ENCODE assay signal across 28 cellular contexts in the genomic region with DNA sequence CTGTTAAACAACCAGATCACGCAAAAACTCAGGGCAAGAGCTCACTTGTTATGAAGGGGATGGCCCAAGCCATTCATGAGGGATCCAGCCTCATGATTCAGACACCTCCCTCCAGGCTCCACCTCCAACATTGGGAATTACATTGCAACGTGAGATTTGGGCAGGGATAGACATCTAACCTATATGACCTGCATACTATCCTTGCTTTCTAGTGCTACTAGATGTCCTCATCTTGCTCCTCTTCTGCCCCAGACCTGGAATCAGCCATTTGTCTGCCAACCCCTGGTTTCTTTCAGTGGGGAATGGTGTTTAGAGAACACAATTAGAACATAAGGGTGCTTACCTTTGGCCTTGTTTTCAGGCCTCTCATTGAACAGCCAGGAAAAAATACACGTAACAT.
"Had no signal": no experiment of that assay in that cellular context is flagged by ENCODE, and none has a peak within 500 bp of the region (broad histone marks: within the 10 kb centered on the region; RNA-seq: fewer than 3 reads in every experiment).

No MANE protein-coding gene starts in this region.

- H3K27me3 Mint-ChIP-seq: activated CD4-positive, alpha-beta T cell treated with anti-CD3 and anti-CD28 coated beads, Interleukin-2, amount 10 ng/mL, durations not matched to agents 24 days and 14 days had no signal

- H3K9me3 ChIP-seq: ascending aorta, esophagus squamous epithelium had no signal

- H3K36me3 ChIP-seq: ascending aorta, esophagus squamous epithelium, gastroesophageal sphincter, heart right ventricle had no signal

- H3K27ac Mint-ChIP-seq: activated CD4-positive, alpha-beta memory T cell treated with anti-CD3 and anti-CD28 coated beads for 36 hours; activated CD4-positive, alpha-beta T cell treated with anti-CD3 and anti-CD28 coated beads for 36 hours; activated CD4-positive, alpha-beta T cell treated with anti-CD3 and anti-CD28 coated beads, Interleukin-2, amount 10 ng/mL, durations not matched to agents 24 days and 14 days; activated naive CD4-positive, alpha-beta T cell treated with anti-CD3 and anti-CD28 coated beads, Interleukin-2, amount 10 ng/mL, durations not matched to agents 7 days and 5 days; activated naive CD4-positive, alpha-beta T cell treated with anti-CD3 and anti-CD28 coated beads, Interleukin-2, amount 50 U/mL, for 72 hours; activated naive CD8-positive, alpha-beta T cell treated with anti-CD3 and anti-CD28 coated beads, Interleukin-2, amount 10 ng/mL, durations not matched to agents 7 days and 5 days; activated T-cell treated with anti-CD3 and anti-CD28 coated beads, Interleukin-2, amount 50 U/mL, for 24 hours; activated T-cell treated with anti-CD3 and anti-CD28 coated beads, Interleukin-2, amount 50 U/mL, for 72 hours; brain; effector memory CD8-positive, alpha-beta T cell had no signal

- H3K9me3 Mint-ChIP-seq: activated CD4-positive, alpha-beta memory T cell treated with anti-CD3 and anti-CD28 coated beads for 36 hours; activated CD4-positive, alpha-beta T cell treated with anti-CD3 and anti-CD28 coated beads, Interleukin-2, amount 10 ng/mL, durations not matched to agents 24 days and 14 days; activated naive CD4-positive, alpha-beta T cell treated with anti-CD3 and anti-CD28 coated beads, Interleukin-2, amount 50 U/mL, for 72 hours; activated T-cell treated with anti-CD3 and anti-CD28 coated beads, Interleukin-2, amount 50 U/mL, for 24 hours; effector memory CD8-positive, alpha-beta T cell had no signal

- H3K4me1 Mint-ChIP-seq: brain had no signal

- H3K4me1 ChIP-seq: ascending aorta had no signal

- H3K27ac ChIP-seq: ascending aorta, epithelial cell of prostate, esophagus squamous epithelium, gastroesophageal sphincter, heart right ventricle had no signal

- DNase-seq: activated CD4-positive, alpha-beta memory T cell treated with anti-CD3 and anti-CD28 coated beads for 36 hours; activated CD4-positive, alpha-beta T cell treated with anti-CD3 and anti-CD28 coated beads for 36 hours; activated CD4-positive, alpha-beta T cell treated with anti-CD3 and anti-CD28 coated beads, Interleukin-2, amount 10 ng/mL, durations not matched to agents 24 days and 14 days; activated CD4-positive, CD25-positive, alpha-beta regulatory T cell; activated CD4-positive, CD25-positive, alpha-beta regulatory T cell treated with anti-CD3 and anti-CD28 coated beads, Interleukin-2, amount 50 U/mL, for 72 hours; activated CD8-positive, alpha-beta memory T cell treated with anti-CD3 and anti-CD28 coated beads, Interleukin-2, amount 50 U/mL, for 48 hours; activated gamma-delta T cell; activated naive CD4-positive, alpha-beta T cell; activated naive CD4-positive, alpha-beta T cell treated with anti-CD3 and anti-CD28 coated beads, Interleukin-2, amount 10 ng/mL, durations not matched to agents 7 days and 5 days; activated naive CD8-positive, alpha-beta T cell treated with anti-CD3 and anti-CD28 coated beads, Interleukin-2, amount 10 ng/mL, durations not matched to agents 7 days and 5 days; activated T-cell treated with anti-CD3 and anti-CD28 coated beads for 4 hours; activated T-cell treated with anti-CD3 and anti-CD28 coated beads, Interleukin-2, amount 50 U/mL, for 24 hours; activated T-cell treated with anti-CD3 and anti-CD28 coated beads, Interleukin-2, amount 50 U/mL, for 72 hours; caudate nucleus; cortex of kidney; dermis blood vessel endothelial cell; effector CD4-positive, alpha-beta T cell; effector memory CD8-positive, alpha-beta T cell; esophagus squamous epithelium; foreskin melanocyte; heart right ventricle; T-helper 2 cell had no signal

- H3K4me3 ChIP-seq: ascending aorta, esophagus squamous epithelium, gastroesophageal sphincter, heart right ventricle had no signal

- H3K4me3 Mint-ChIP-seq: activated CD4-positive, alpha-beta memory T cell treated with anti-CD3 and anti-CD28 coated beads for 36 hours; activated CD4-positive, alpha-beta T cell treated with anti-CD3 and anti-CD28 coated beads for 36 hours; activated CD4-positive, alpha-beta T cell treated with anti-CD3 and anti-CD28 coated beads, Interleukin-2, amount 10 ng/mL, durations not matched to agents 24 days and 14 days; activated naive CD4-positive, alpha-beta T cell treated with anti-CD3 and anti-CD28 coated beads, Interleukin-2, amount 10 ng/mL, durations not matched to agents 7 days and 5 days; activated naive CD8-positive, alpha-beta T cell treated with anti-CD3 and anti-CD28 coated beads, Interleukin-2, amount 10 ng/mL, durations not matched to agents 7 days and 5 days; activated T-cell treated with anti-CD3 and anti-CD28 coated beads, Interleukin-2, amount 50 U/mL, for 24 hours; activated T-cell treated with anti-CD3 and anti-CD28 coated beads, Interleukin-2, amount 50 U/mL, for 72 hours; brain had no signal

- FAIRE-seq: colon had no signal

- ATAC-seq: activated CD4-positive, alpha-beta T cell treated with anti-CD3 and anti-CD28 coated beads for 36 hours; activated naive CD4-positive, alpha-beta T cell treated with anti-CD3 and anti-CD28 coated beads, Interleukin-2, amount 50 U/mL, for 72 hours; activated T-cell treated with anti-CD3 and anti-CD28 coated beads, Interleukin-2, amount 50 U/mL, for 72 hours; effector memory CD8-positive, alpha-beta T cell; gastroesophageal sphincter; heart right ventricle had no signal

- H3K27me3 ChIP-seq: ascending aorta had no signal

- H3K36me3 Mint-ChIP-seq: activated CD4-positive, alpha-beta memory T cell treated with anti-CD3 and anti-CD28 coated beads for 36 hours; activated naive CD4-positive, alpha-beta T cell treated with anti-CD3 and anti-CD28 coated beads, Interleukin-2, amount 10 ng/mL, durations not matched to agents 7 days and 5 days had no signal
